11 cellular contexts compared by ENCODE assay signal in genomic region chr10:132231656-132232552, GRCh38. TPM values are rescaled to one million over a fixed set of nuclear protein-coding genes. Genes with fewer than 3 reads are reported as not detected.
DNase-seq lines count a peak whose midpoint lies in the region; ATAC-seq and TF ChIP-seq lines count a peak whose summit lies in the region.
"Had no signal": no experiment of that assay in that cellular context is flagged by ENCODE, and none has a peak within 500 bp of the region (broad histone marks: within the 10 kb centered on the region; RNA-seq: fewer than 3 reads in every experiment).

No MANE protein-coding gene starts in this region.

- no peak overlapping the region for H3K27ac ChIP-seq in CD4-positive, CD25-positive, alpha-beta regulatory T cell (ENCODE audit: insufficient read depth, low read length, poor library complexity, severe bottlenecking)

- no peak for ATAC-seq in CD4-positive, CD25-positive, alpha-beta regulatory T cell (ENCODE audit: low read depth in 2 of 2)
- peak; percentile 36 for ATAC-seq in GM19351 (IDR thresholded peaks at IDR 0.05; ENCODE audit: unreplicated experiment)
- ATAC-seq in HG02571 (IDR thresholded peaks at IDR 0.05; ENCODE audit: unreplicated experiment): no peak
- ATAC-seq in GM19324 (IDR thresholded peaks at IDR 0.05; ENCODE audit: low FRiP score, unreplicated experiment): no peak
- ATAC-seq: Panc1 had no signal

- no peaks in the 10 kb centered on the region for H3K36me3 ChIP-seq in CD4-positive, CD25-positive, alpha-beta regulatory T cell (ENCODE audit: control insufficient read depth, insufficient read depth, low read length)

- H3K4me3 Mint-ChIP-seq in CD4-positive, CD25-positive, alpha-beta regulatory T cell: peak overlapping the region in 3 of 4 donors; percentile 48 to 60 (median 59)
- peak overlapping the region; percentile 39 for H3K4me3 Mint-ChIP-seq in glutamatergic neuron (ENCODE audit: unreplicated experiment)

- H3K4me3 ChIP-seq in CD4-positive, CD25-positive, alpha-beta regulatory T cell (ENCODE audit: low read depth, low read length): no peak overlapping the region
- H3K4me3 ChIP-seq: lung had no signal

- no peaks in the 10 kb centered on the region for H3K27me3 Mint-ChIP-seq in CD4-positive, CD25-positive, alpha-beta regulatory T cell
- peaks cover 19% of the 10 kb centered on the region for H3K27me3 Mint-ChIP-seq in glutamatergic neuron (ENCODE audit: unreplicated experiment)

- H3K27ac Mint-ChIP-seq in CD4-positive, CD25-positive, alpha-beta regulatory T cell: peak overlapping the region in 1 of 3 donors; percentile 95
- no peak overlapping the region for H3K27ac Mint-ChIP-seq in glutamatergic neuron (ENCODE audit: unreplicated experiment)

- no peaks in the 10 kb centered on the region for H3K36me3 Mint-ChIP-seq in CD4-positive, CD25-positive, alpha-beta regulatory T cell
- H3K36me3 Mint-ChIP-seq in glutamatergic neuron (ENCODE audit: unreplicated experiment): peaks cover 6% of the 10 kb centered on the region

- H3K4me1 ChIP-seq in CD4-positive, CD25-positive, alpha-beta regulatory T cell (ENCODE audit: control insufficient read depth, insufficient read depth, low read length, poor library complexity, severe bottlenecking): peaks cover 10% of the 10 kb centered on the region

- no peak for TF ChIP-seq CTCF in glutamatergic neuron (IDR thresholded peaks at IDR 0.05; ENCODE audit: partially characterized antibody, unreplicated experiment)

- no peaks in the 10 kb centered on the region for H3K9me3 Mint-ChIP-seq in CD4-positive, CD25-positive, alpha-beta regulatory T cell
- H3K9me3 Mint-ChIP-seq in glutamatergic neuron (ENCODE audit: unreplicated experiment): peaks cover 19% of the 10 kb centered on the region

- DNase-seq in CD4-positive, CD25-positive, alpha-beta regulatory T cell: no peak
- DNase-seq in SW480 (ENCODE audit: low spot score) (peak; percentile 41), glutamatergic neuron (no peak), medulla oblongata (ENCODE audit: extremely low spot score) (no peak), GOT3 (lab: John Stamatoyannopoulos, UW) (no peak)
- DNase-seq: effector CD8-positive, alpha-beta T cell had no signal

- no peaks in the 10 kb centered on the region for H3K9me3 ChIP-seq in CD4-positive, CD25-positive, alpha-beta regulatory T cell (ENCODE audit: control insufficient read depth in 2 of 2, low read length in 2 of 2)

- H3K27me3 ChIP-seq in CD4-positive, CD25-positive, alpha-beta regulatory T cell (ENCODE audit: control insufficient read depth, insufficient read depth, low read length): no peaks in the 10 kb centered on the region

- H3K4me1 Mint-ChIP-seq in CD4-positive, CD25-positive, alpha-beta regulatory T cell: peaks cover 0 to 30% (median 9%) of the 10 kb centered on the region in 4 donors
- peaks cover 16% of the 10 kb centered on the region for H3K4me1 Mint-ChIP-seq in glutamatergic neuron (ENCODE audit: low read depth, unreplicated experiment)

RNA-seq across cellular contexts. Expression of gene DPYSL4, which starts 45.2 kb away (rescaled TPM):
- 1.2 TPM for total RNA-seq in CD4-positive, CD25-positive, alpha-beta regulatory T cell
- 1 to 10 TPM in 1 of 4 donors, not detected in 3; 1.9 TPM for polyA plus RNA-seq in CD4-positive, CD25-positive, alpha-beta regulatory T cell
- total RNA-seq in glutamatergic neuron (ENCODE audit: unreplicated experiment): 402 TPM

Comparison
In these comparisons a context has a peak if more than half of its experiments do, and no peak if none do; other contexts are left out.
1. RNA of gene DPYSL4, which starts 45.2 kb away (total RNA-seq): 402 TPM in glutamatergic neuron (single experiment); 1.2 TPM in CD4-positive, CD25-positive, alpha-beta regulatory T cell (single experiment); every median in the first group is over 100 times any median in the second.